23 cellular contexts compared by ENCODE assay signal in genomic region chr7:127793582-127793981, GRCh38.
A peak's percentile ranks its signal among the peaks of the same experiment; 100 is the strongest.
DNase-seq lines count a peak whose midpoint lies in the region; ATAC-seq lines count a peak whose summit lies in the region.
"Had no signal": no experiment of that assay in that cellular context is flagged by ENCODE, and none has a peak within 500 bp of the region (broad histone marks: within the 10 kb centered on the region; RNA-seq: fewer than 3 reads in every experiment).

No MANE protein-coding gene starts in this region.

- peak overlapping the region; percentile 40 for H3K27ac Mint-ChIP-seq in stimulated activated naive B cell treated with anti-CD40 and anti-IgM and Interleukin-4, amounts not matched to agents 10 μg/mL and 1 μg/mL and 100 μg/mL, for 72 hours
- H3K27ac Mint-ChIP-seq: activated CD4-positive, alpha-beta T cell treated with anti-CD3 and anti-CD28 coated beads, Interleukin-2, amount 10 ng/mL, durations not matched to agents 24 days and 14 days; activated CD8-positive, alpha-beta memory T cell treated with anti-CD3 and anti-CD28 coated beads, Interleukin-2, amount 10 ng/mL, durations not matched to agents 7 days and 5 days; neural progenitor cell; stimulated activated naive CD8-positive, alpha-beta T cell treated with anti-CD3 and anti-CD28 coated beads, Interleukin-15, Interleukin-2, amounts not matched to agents 100 ng/mL and 50 ng/mL, for 24 hours had no signal

- H3K27me3 Mint-ChIP-seq in stimulated activated naive B cell treated with anti-CD40 and anti-IgM and Interleukin-4, amounts not matched to agents 10 μg/mL and 1 μg/mL and 100 μg/mL, for 72 hours = no peaks in the 10 kb centered on the region
- H3K27me3 Mint-ChIP-seq: activated CD4-positive, alpha-beta T cell treated with anti-CD3 and anti-CD28 coated beads, Interleukin-2, amount 10 ng/mL, durations not matched to agents 24 days and 14 days; activated CD8-positive, alpha-beta memory T cell treated with anti-CD3 and anti-CD28 coated beads, Interleukin-2, amount 10 ng/mL, durations not matched to agents 7 days and 5 days; central memory CD8-positive, alpha-beta T cell; stimulated activated naive CD8-positive, alpha-beta T cell treated with anti-CD3 and anti-CD28 coated beads, Interleukin-15, Interleukin-2, amounts not matched to agents 100 ng/mL and 50 ng/mL, for 24 hours had no signal

- peak overlapping the region in 1 of 2 donors; percentile 4 for H3K4me3 Mint-ChIP-seq in stimulated activated naive B cell treated with anti-CD40 and anti-IgM and Interleukin-4, amounts not matched to agents 10 μg/mL and 1 μg/mL and 100 μg/mL, for 72 hours
- H3K4me3 Mint-ChIP-seq: activated CD4-positive, alpha-beta T cell treated with anti-CD3 and anti-CD28 coated beads, Interleukin-2, amount 10 ng/mL, durations not matched to agents 24 days and 14 days; activated CD8-positive, alpha-beta memory T cell treated with anti-CD3 and anti-CD28 coated beads, Interleukin-2, amount 10 ng/mL, durations not matched to agents 7 days and 5 days; central memory CD8-positive, alpha-beta T cell; neural progenitor cell; stimulated activated naive CD8-positive, alpha-beta T cell treated with anti-CD3 and anti-CD28 coated beads, Interleukin-15, Interleukin-2, amounts not matched to agents 100 ng/mL and 50 ng/mL, for 24 hours had no signal

- DNase-seq in germinal center (ENCODE audit: low spot score) (peak; percentile 52), nucleus accumbens (lab: John Stamatoyannopoulos, UW) (no peak), SK-N-DZ (ENCODE audit: low spot score) (no peak), SIG-M5 (lab: John Stamatoyannopoulos, UW) (no peak)
- DNase-seq in stimulated activated naive B cell treated with anti-CD40 and anti-IgM and Interleukin-4, amounts not matched to agents 10 μg/mL and 1 μg/mL and 100 μg/mL, for 72 hours = peak; percentile 6
- DNase-seq: activated CD4-positive, alpha-beta T cell treated with anti-CD3 and anti-CD28 coated beads, Interleukin-2, amount 10 ng/mL, durations not matched to agents 24 days and 14 days; activated CD8-positive, alpha-beta memory T cell treated with anti-CD3 and anti-CD28 coated beads, Interleukin-2, amount 10 ng/mL, durations not matched to agents 7 days and 5 days; DMS79 treated with DMSO at 0.1 percent for 48 hours; head of caudate nucleus; left cardiac atrium; NCI-H1092 treated with DMSO at 0.1 percent for 48 hours; NCI-H82; OCI-M1; SHP77; stimulated activated CD4-positive, alpha-beta T cell treated with anti-CD3 and anti-CD28 coated beads, Interleukin-4, amount 100 ng/mL, for 1 hour; T-helper 1 cell; thyroid gland had no signal

- H3K9me3 Mint-ChIP-seq in stimulated activated naive B cell treated with anti-CD40 and anti-IgM and Interleukin-4, amounts not matched to agents 10 μg/mL and 1 μg/mL and 100 μg/mL, for 72 hours = peaks cover 0 to 1% of the 10 kb centered on the region in 2 donors
- H3K9me3 Mint-ChIP-seq: activated CD4-positive, alpha-beta T cell treated with anti-CD3 and anti-CD28 coated beads, Interleukin-2, amount 10 ng/mL, durations not matched to agents 24 days and 14 days; activated naive CD4-positive, alpha-beta T cell treated with anti-CD3 and anti-CD28 coated beads, Interleukin-2, amount 50 U/mL, for 72 hours; central memory CD8-positive, alpha-beta T cell; neural progenitor cell; stimulated activated naive CD8-positive, alpha-beta T cell treated with anti-CD3 and anti-CD28 coated beads, Interleukin-15, Interleukin-2, amounts not matched to agents 100 ng/mL and 50 ng/mL, for 24 hours had no signal

- ATAC-seq in GM21360 (IDR thresholded peaks at IDR 0.05; ENCODE audit: unreplicated experiment) = peak; percentile 59
- peak; percentile 56 for ATAC-seq in HG03108 (IDR thresholded peaks at IDR 0.05; ENCODE audit: unreplicated experiment)
- peak; percentile 98 for ATAC-seq in stimulated activated naive B cell treated with anti-CD40 and anti-IgM and Interleukin-4, amounts not matched to agents 10 μg/mL and 1 μg/mL and 100 μg/mL, for 72 hours (replicated peaks)
- ATAC-seq: activated CD8-positive, alpha-beta memory T cell treated with anti-CD3 and anti-CD28 coated beads, Interleukin-2, amount 10 ng/mL, durations not matched to agents 7 days and 5 days had no signal

- peaks cover 38 to 46% of the 10 kb centered on the region in 2 donors for H3K4me1 Mint-ChIP-seq in stimulated activated naive B cell treated with anti-CD40 and anti-IgM and Interleukin-4, amounts not matched to agents 10 μg/mL and 1 μg/mL and 100 μg/mL, for 72 hours

- peaks cover 23 to 47% of the 10 kb centered on the region in 2 donors for H3K36me3 Mint-ChIP-seq in stimulated activated naive B cell treated with anti-CD40 and anti-IgM and Interleukin-4, amounts not matched to agents 10 μg/mL and 1 μg/mL and 100 μg/mL, for 72 hours

Comparison
In these comparisons a context has a peak if more than half of its experiments do, and no peak if none do; other contexts are left out.
1. DNase-seq: peak in germinal center (single experiment) and stimulated activated naive B cell treated with anti-CD40 and anti-IgM and Interleukin-4, amounts not matched to agents 10 μg/mL and 1 μg/mL and 100 μg/mL, for 72 hours (single experiment); none in nucleus accumbens (0 of 56), SK-N-DZ (single experiment) and SIG-M5 (single experiment).
2. Peak in every context shown above with its lines, with median percentiles within 50 percentile points of each other: ATAC-seq.